ENCODE assay signal across 20 cellular contexts in the genomic region with DNA sequence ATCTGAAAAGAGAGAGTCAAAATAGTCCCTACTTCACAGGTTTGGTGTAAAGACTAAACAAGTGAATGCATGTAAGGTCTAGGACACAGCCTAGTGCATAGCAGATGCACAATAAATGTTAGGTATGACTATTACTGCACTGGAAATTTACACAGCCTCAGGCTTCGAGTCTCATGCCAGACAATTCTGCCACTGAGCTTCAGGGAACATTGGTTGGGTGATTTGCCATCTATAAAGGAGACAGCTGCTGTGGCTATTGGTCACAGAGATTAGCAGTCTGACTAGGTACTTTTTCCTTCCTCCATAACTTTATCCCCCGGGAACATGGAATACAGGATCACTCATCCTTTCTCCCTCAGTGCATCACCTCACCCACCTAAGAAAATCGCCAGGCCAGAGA.
DNase-seq lines count a peak whose midpoint lies in the region; ATAC-seq and TF ChIP-seq lines count a peak whose summit lies in the region.
"Had no signal": no experiment of that assay in that cellular context is flagged by ENCODE, and none has a peak within 500 bp of the region (broad histone marks: within the 10 kb centered on the region; RNA-seq: fewer than 3 reads in every experiment).

No MANE protein-coding gene starts in this region.

- no peaks in the 10 kb centered on the region for H3K36me3 ChIP-seq in GM23338 (ENCODE audit: insufficient read depth)
- no peaks in the 10 kb centered on the region for H3K36me3 ChIP-seq in mesendoderm (ENCODE audit: control insufficient read depth, insufficient read depth, low read length)
- H3K36me3 ChIP-seq: BLaER1 had no signal

- no peak overlapping the region for H3K18ac ChIP-seq in mesendoderm (ENCODE audit: low read length)

- H2AK5ac ChIP-seq in mesendoderm (ENCODE audit: low read length): peak overlapping the region; percentile 7

- H3K4me3 ChIP-seq in GM23338: no peak overlapping the region
- no peak overlapping the region for H3K4me3 ChIP-seq in mesendoderm (ENCODE audit: low read length)
- H3K4me3 ChIP-seq: BLaER1, GM12878, GM23248 had no signal

- H2AFZ ChIP-seq in GM23338: peak overlapping the region; percentile 10; the same call in 1 of the 2 replicates
- H2AFZ ChIP-seq: GM23248 had no signal

- H3K4me2 ChIP-seq in GM23338 (no peak overlapping the region), mesendoderm (ENCODE audit: low read length) (no peak overlapping the region)
- H3K4me2 ChIP-seq: BLaER1 had no signal

- POLR2A ChIA-PET in RWPE1 (lab: Yijun Ruan, JAX; ENCODE audit: low non-redundant PET): no interaction called here

- TF ChIP-seq CTCF in GM23338 (conservative IDR thresholded peaks at IDR 0.05; ENCODE audit: low read depth in 2 of 2) (no peak), RWPE1 (conservative IDR thresholded peaks at IDR 0.05; ENCODE audit: low read depth) (no peak)

- H3K27ac Mint-ChIP-seq in GM23338: no peak overlapping the region
- H3K27ac Mint-ChIP-seq: B cell; CD4-positive, alpha-beta T cell; CD8-positive, alpha-beta memory T cell had no signal

- H3K27ac ChIP-seq in GM23338 (ENCODE audit: low read depth) (no peak overlapping the region), mesendoderm (ENCODE audit: low read depth, low read length) (no peak overlapping the region), RWPE1 (no peak overlapping the region)
- H3K27ac ChIP-seq: 22Rv1, BLaER1, C4-2B, GM23248 had no signal

- H3F3A ChIP-seq in GM23338 (replicated peaks; ENCODE audit: low read depth): no peaks in the 10 kb centered on the region

- H2BK5ac ChIP-seq in mesendoderm (ENCODE audit: low read length): no peak overlapping the region

- H4K8ac ChIP-seq in mesendoderm (ENCODE audit: low read depth, low read length): no peak overlapping the region

- no peak overlapping the region for H3K9ac ChIP-seq in mesendoderm (ENCODE audit: low read length)
- H3K9ac ChIP-seq: BLaER1, GM23248 had no signal

- H3K4me1 ChIP-seq in GM23338 (ENCODE audit: insufficient read depth) (peaks cover 18% of the 10 kb centered on the region), mesendoderm (ENCODE audit: control insufficient read depth, low read depth, low read length) (peaks cover 10% of the 10 kb centered on the region)
- H3K4me1 ChIP-seq: BLaER1 had no signal

- H3K27me3 Mint-ChIP-seq in GM23338 (ENCODE audit: insufficient read depth, low read depth, poor library complexity): no peaks in the 10 kb centered on the region

- no peaks in the 10 kb centered on the region for H3K36me3 Mint-ChIP-seq in GM23338 (ENCODE audit: low read depth)
- H3K36me3 Mint-ChIP-seq: CD8-positive, alpha-beta memory T cell had no signal

- H3K9me3 Mint-ChIP-seq in GM23338: no peaks in the 10 kb centered on the region
- H3K9me3 Mint-ChIP-seq: CD4-positive, alpha-beta T cell; CD8-positive, alpha-beta memory T cell had no signal

- no peak overlapping the region for H3K4ac ChIP-seq in mesendoderm (ENCODE audit: low read depth, low read length)

- no peak overlapping the region for H2BK15ac ChIP-seq in mesendoderm (replicated peaks; ENCODE audit: low read depth)

- peak overlapping the region; percentile 47 for H3K56ac ChIP-seq in mesendoderm (ENCODE audit: low read length)

- H3K9me2 ChIP-seq in GM23338 (ENCODE audit: insufficient read depth): 0 out of 2 replicates have a peak, but pooled peaks cover 2% of the 10 kb centered on the region

- no peaks in the 10 kb centered on the region for H3K79me1 ChIP-seq in mesendoderm (ENCODE audit: low read length)

- no peak overlapping the region for H4K5ac ChIP-seq in mesendoderm (ENCODE audit: low read length)

- peaks cover 22% of the 10 kb centered on the region for H3K4me1 Mint-ChIP-seq in GM23338
- H3K4me1 Mint-ChIP-seq: CD8-positive, alpha-beta memory T cell had no signal

- ATAC-seq in GM23338 (no peak), HG02840 (IDR thresholded peaks at IDR 0.05; ENCODE audit: low FRiP score, unreplicated experiment) (no peak)
- ATAC-seq: GM12878 had no signal

- no peaks in the 10 kb centered on the region for H3K27me3 ChIP-seq in GM23338 (ENCODE audit: insufficient read depth)
- H3K27me3 ChIP-seq in mesendoderm (ENCODE audit: insufficient read depth, low read length, poor library complexity): no peaks in the 10 kb centered on the region
- H3K27me3 ChIP-seq: BLaER1 had no signal

- H4K20me1 ChIP-seq in GM23338 (replicated peaks; ENCODE audit: insufficient read depth): no peaks in the 10 kb centered on the region
- H4K20me1 ChIP-seq: BLaER1 had no signal

- H2BK120ac ChIP-seq in mesendoderm (ENCODE audit: low read depth, low read length): no peak overlapping the region

- H3K23ac ChIP-seq in mesendoderm (ENCODE audit: low read length): no peak overlapping the region

- H3K79me2 ChIP-seq in GM23338 (replicated peaks; ENCODE audit: insufficient read depth): no peaks in the 10 kb centered on the region
- no peaks in the 10 kb centered on the region for H3K79me2 ChIP-seq in mesendoderm (ENCODE audit: control insufficient read depth, insufficient read depth, low read length)

- CTCF ChIA-PET in RWPE1 (lab: Yijun Ruan, JAX): interaction anchor here (0.8 kb wide), 1 partner anchor 320 kb away, joined by 3 read pairs; no protein-coding TSS in a partner anchor

- DNase-seq in GM23338 (ENCODE audit: low spot score): no peak
- peak; percentile 6 for DNase-seq in RPMI7951 (ENCODE audit: low read depth)
- DNase-seq in mesendoderm: no peak
- DNase-seq in H4 (ENCODE audit: low spot score): no peak
- no peak for DNase-seq in RWPE1 (ENCODE audit: low spot score)
- DNase-seq: CD4-positive, alpha-beta T cell; CD8-positive, alpha-beta memory T cell; DMS 273 treated with DMSO at 0.1 percent for 48 hours; DMS79; EL; GDM1; GM23248; H7; HCEC 1CT had no signal

- no CpG with 5 or more reads among the region's 3 CpGs for WGBS in mesendoderm (ENCODE audit: extremely low coverage, insufficient coverage, low lambda C conversion rate)

- no peak overlapping the region for H3K4me3 Mint-ChIP-seq in GM23338
- H3K4me3 Mint-ChIP-seq: B cell; CD4-positive, alpha-beta T cell; CD8-positive, alpha-beta memory T cell had no signal

TF ChIP-seq in GM23338, 12 proteins besides CTCF, POLR2A, EP300 and RAD21 (continues in another document):
- TF ChIP-seq, protein P1, sequence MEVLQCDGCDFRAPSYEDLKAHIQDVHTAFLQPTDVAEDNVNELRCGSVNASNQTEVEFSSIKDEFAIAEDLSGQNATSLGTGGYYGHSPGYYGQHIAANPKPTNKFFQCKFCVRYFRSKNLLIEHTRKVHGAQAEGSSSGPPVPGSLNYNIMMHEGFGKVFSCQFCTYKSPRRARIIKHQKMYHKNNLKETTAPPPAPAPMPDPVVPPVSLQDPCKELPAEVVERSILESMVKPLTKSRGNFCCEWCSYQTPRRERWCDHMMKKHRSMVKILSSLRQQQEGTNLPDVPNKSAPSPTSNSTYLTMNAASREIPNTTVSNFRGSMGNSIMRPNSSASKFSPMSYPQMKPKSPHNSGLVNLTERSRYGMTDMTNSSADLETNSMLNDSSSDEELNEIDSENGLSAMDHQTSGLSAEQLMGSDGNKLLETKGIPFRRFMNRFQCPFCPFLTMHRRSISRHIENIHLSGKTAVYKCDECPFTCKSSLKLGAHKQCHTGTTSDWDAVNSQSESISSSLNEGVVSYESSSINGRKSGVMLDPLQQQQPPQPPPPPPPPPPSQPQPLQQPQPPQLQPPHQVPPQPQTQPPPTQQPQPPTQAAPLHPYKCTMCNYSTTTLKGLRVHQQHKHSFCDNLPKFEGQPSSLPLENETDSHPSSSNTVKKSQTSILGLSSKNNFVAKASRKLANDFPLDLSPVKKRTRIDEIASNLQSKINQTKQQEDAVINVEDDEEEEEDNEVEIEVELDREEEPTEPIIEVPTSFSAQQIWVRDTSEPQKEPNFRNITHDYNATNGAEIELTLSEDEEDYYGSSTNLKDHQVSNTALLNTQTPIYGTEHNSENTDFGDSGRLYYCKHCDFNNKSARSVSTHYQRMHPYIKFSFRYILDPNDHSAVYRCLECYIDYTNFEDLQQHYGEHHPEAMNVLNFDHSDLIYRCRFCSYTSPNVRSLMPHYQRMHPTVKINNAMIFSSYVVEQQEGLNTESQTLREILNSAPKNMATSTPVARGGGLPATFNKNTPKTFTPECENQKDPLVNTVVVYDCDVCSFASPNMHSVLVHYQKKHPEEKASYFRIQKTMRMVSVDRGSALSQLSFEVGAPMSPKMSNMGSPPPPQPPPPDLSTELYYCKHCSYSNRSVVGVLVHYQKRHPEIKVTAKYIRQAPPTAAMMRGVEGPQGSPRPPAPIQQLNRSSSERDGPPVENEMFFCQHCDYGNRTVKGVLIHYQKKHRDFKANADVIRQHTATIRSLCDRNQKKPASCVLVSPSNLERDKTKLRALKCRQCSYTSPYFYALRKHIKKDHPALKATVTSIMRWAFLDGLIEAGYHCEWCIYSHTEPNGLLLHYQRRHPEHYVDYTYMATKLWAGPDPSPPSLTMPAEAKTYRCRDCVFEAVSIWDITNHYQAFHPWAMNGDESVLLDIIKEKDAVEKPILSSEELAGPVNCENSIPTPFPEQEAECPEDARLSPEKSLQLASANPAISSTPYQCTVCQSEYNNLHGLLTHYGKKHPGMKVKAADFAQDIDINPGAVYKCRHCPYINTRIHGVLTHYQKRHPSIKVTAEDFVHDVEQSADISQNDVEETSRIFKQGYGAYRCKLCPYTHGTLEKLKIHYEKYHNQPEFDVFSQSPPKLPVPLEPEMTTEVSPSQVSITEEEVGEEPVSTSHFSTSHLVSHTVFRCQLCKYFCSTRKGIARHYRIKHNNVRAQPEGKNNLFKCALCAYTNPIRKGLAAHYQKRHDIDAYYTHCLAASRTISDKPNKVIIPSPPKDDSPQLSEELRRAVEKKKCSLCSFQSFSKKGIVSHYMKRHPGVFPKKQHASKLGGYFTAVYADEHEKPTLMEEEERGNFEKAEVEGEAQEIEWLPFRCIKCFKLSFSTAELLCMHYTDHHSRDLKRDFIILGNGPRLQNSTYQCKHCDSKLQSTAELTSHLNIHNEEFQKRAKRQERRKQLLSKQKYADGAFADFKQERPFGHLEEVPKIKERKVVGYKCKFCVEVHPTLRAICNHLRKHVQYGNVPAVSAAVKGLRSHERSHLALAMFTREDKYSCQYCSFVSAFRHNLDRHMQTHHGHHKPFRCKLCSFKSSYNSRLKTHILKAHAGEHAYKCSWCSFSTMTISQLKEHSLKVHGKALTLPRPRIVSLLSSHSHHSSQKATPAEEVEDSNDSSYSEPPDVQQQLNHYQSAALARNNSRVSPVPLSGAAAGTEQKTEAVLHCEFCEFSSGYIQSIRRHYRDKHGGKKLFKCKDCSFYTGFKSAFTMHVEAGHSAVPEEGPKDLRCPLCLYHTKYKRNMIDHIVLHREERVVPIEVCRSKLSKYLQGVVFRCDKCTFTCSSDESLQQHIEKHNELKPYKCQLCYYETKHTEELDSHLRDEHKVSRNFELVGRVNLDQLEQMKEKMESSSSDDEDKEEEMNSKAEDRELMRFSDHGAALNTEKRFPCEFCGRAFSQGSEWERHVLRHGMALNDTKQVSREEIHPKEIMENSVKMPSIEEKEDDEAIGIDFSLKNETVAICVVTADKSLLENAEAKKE (CRISPR knock-in tag; IDR thresholded peaks at IDR 0.05): no peak
- no peak for TF ChIP-seq ZNF331 (CRISPR knock-in tag; IDR thresholded peaks at IDR 0.05; ENCODE audit: low read depth)
- TF ChIP-seq EZH2phosphoT487 (IDR thresholded peaks at IDR 0.05; ENCODE audit: unreplicated experiment): no peak
